8 cellular contexts compared by ENCODE assay signal in the genomic region with DNA sequence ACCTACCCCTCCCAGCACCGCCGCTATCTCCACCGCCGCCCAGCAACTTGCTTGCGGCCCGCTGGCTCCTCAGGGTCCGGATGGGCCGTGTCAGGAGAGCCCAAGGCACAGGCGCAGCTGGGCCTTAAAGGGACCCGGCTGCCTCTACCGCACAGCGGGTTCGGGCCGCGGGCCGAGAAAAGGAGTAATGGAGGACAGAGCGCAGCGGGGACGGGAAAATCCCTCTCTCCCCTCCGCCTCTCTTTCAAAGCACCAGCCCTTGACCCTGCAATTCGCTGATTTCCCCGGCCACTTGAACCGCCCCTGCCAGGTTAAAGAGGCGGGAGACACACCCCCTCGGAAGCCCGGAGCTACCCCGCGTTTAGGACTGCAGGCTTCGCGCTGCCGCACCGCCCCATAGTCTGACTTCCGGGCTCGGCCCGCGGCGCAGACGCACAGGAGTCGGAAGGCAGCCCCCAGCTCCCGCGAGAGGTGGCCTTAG. TPM values are rescaled to one million over a fixed set of nuclear protein-coding genes. Genes with fewer than 3 reads are reported as not detected.
DNase-seq lines count a peak whose midpoint lies in the region; ATAC-seq and TF ChIP-seq lines count a peak whose summit lies in the region.
"Not testable (repeated sequence)": the region's sequence is repeated elsewhere in the genome, so short reads cannot be mapped to it uniquely, and the experiment has no call there.

A gene with protein sequence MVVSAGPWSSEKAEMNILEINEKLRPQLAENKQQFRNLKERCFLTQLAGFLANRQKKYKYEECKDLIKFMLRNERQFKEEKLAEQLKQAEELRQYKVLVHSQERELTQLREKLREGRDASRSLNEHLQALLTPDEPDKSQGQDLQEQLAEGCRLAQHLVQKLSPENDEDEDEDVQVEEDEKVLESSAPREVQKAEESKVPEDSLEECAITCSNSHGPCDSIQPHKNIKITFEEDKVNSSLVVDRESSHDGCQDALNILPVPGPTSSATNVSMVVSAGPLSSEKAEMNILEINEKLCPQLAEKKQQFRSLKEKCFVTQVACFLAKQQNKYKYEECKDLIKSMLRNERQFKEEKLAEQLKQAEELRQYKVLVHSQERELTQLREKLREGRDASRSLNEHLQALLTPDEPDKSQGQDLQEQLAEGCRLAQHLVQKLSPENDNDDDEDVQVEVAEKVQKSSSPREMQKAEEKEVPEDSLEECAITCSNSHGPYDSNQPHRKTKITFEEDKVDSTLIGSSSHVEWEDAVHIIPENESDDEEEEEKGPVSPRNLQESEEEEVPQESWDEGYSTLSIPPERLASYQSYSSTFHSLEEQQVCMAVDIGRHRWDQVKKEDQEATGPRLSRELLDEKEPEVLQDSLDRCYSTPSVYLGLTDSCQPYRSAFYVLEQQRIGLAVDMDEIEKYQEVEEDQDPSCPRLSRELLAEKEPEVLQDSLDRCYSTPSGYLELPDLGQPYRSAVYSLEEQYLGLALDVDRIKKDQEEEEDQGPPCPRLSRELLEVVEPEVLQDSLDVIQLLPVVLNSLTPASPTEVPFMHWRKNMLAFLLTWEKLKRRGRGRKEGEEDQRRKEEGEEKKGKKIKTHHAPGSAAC (minus strand): TSS at position 371 of the 481 bp plus-strand sequence. CDS start 25,278 bp downstream, outside the sequence.

- H3K36me3 Mint-ChIP-seq in neural crest cell (ENCODE audit: low read depth); stimulated activated naive B cell treated with anti-CD40 and anti-IgM and Interleukin-4, amounts not matched to agents 10 μg/mL and 1 μg/mL and 100 μg/mL, for 72 hours: not testable (repeated sequence)

- peak within 1 kb of the TSS; percentile 98 for H3K27ac Mint-ChIP-seq in neural crest cell (ENCODE audit: unreplicated experiment)
- H3K27ac Mint-ChIP-seq in stimulated activated naive B cell treated with anti-CD40 and anti-IgM and Interleukin-4, amounts not matched to agents 10 μg/mL and 1 μg/mL and 100 μg/mL, for 72 hours: peak within 1 kb of the TSS; percentile 99

- not testable (repeated sequence) for TF ChIP-seq CTCF in HFF-Myc (IDR thresholded peaks at IDR 0.05; ENCODE audit: low read depth, low read length, missing control alignments); neural crest cell (conservative IDR thresholded peaks at IDR 0.05)

- DNase-seq in EH (ENCODE audit: low read depth) (peak; percentile 84), HFF-Myc (ENCODE audit: extremely low read depth, low read depth) (peak; percentile 20), MV-4-11 (lab: John Stamatoyannopoulos, UW) (peak; percentile 74), SJSA1 (ENCODE audit: low read depth in 1 of 2, low spot score in 2 of 2) (peak; percentile 81 to 88), fibroblast of the conjunctiva (ENCODE audit: low read depth) (peak; percentile 49), neural crest cell (ENCODE audit: low read depth, low spot score) (peak; percentile 70)
- DNase-seq in activated effector memory CD4-positive, alpha-beta T cell treated with Interleukin-2 at 50 U/mL for 16 hours: peak; percentile 73
- DNase-seq in stimulated activated naive B cell treated with anti-CD40 and anti-IgM and Interleukin-4, amounts not matched to agents 10 μg/mL and 1 μg/mL and 100 μg/mL, for 72 hours: peak; percentile 90

- H3K9me3 ChIP-seq in SJSA1 (replicated peaks): not testable (repeated sequence)

- not testable (repeated sequence) for H3K27ac ChIP-seq in SJSA1

- H3K27me3 ChIP-seq in SJSA1 (replicated peaks): not testable (repeated sequence)

- not testable (repeated sequence) for H3K4me1 Mint-ChIP-seq in neural crest cell
- H3K4me1 Mint-ChIP-seq in stimulated activated naive B cell treated with anti-CD40 and anti-IgM and Interleukin-4, amounts not matched to agents 10 μg/mL and 1 μg/mL and 100 μg/mL, for 72 hours: peaks cover 7 to 25% of the 10 kb centered on the region in 2 donors

- H3K27me3 Mint-ChIP-seq in neural crest cell (ENCODE audit: low read depth); stimulated activated naive B cell treated with anti-CD40 and anti-IgM and Interleukin-4, amounts not matched to agents 10 μg/mL and 1 μg/mL and 100 μg/mL, for 72 hours: not testable (repeated sequence)

- ATAC-seq in stimulated activated naive B cell treated with anti-CD40 and anti-IgM and Interleukin-4, amounts not matched to agents 10 μg/mL and 1 μg/mL and 100 μg/mL, for 72 hours (replicated peaks): peak; percentile 90 to 91

- not testable (repeated sequence) for H3K36me3 ChIP-seq in SJSA1

- H3K4me1 ChIP-seq in SJSA1 (replicated peaks): not testable (repeated sequence)

- H3K4me3 ChIP-seq in HFF-Myc (replicated peaks; ENCODE audit: low read depth, low read length): peak within 1 kb of the TSS; percentile 56
- peak within 1 kb of the TSS; percentile 45 for H3K4me3 ChIP-seq in SJSA1

- H3K9me3 Mint-ChIP-seq in neural crest cell; stimulated activated naive B cell treated with anti-CD40 and anti-IgM and Interleukin-4, amounts not matched to agents 10 μg/mL and 1 μg/mL and 100 μg/mL, for 72 hours: not testable (repeated sequence)

- peak within 1 kb of the TSS; percentile 100 for H3K4me3 Mint-ChIP-seq in neural crest cell
- H3K4me3 Mint-ChIP-seq in stimulated activated naive B cell treated with anti-CD40 and anti-IgM and Interleukin-4, amounts not matched to agents 10 μg/mL and 1 μg/mL and 100 μg/mL, for 72 hours: peak within 1 kb of the TSS; percentile 98 to 99

RNA-seq across cellular contexts. Expression of the gene that starts here (rescaled TPM):
- total RNA-seq in SJSA1 (2014; rRNA removed; shearing (Covaris generic)): 4.9 and 5.9 TPM in 2 replicates
- total RNA-seq in neural crest cell: 17.2 and 18.5 TPM in 2 replicates

Comparison
In these comparisons a context has a peak if more than half of its experiments do, and no peak if none do; other contexts are left out.
1. DNase-seq: peak in every context shown above with its lines; median percentile 90 in stimulated activated naive B cell treated with anti-CD40 and anti-IgM and Interleukin-4, amounts not matched to agents 10 μg/mL and 1 μg/mL and 100 μg/mL, for 72 hours; 84 in SJSA1; 84 in EH; 74 in MV-4-11; 73 in activated effector memory CD4-positive, alpha-beta T cell treated with Interleukin-2 at 50 U/mL for 16 hours; 70 in neural crest cell; 49 in fibroblast of the conjunctiva; 20 in HFF-Myc.